Comparison of ENCODE assay signal across 1 cellular context in genomic region chr10:119349341-119349740, GRCh38.
TF ChIP-seq lines count a peak whose summit lies in the region.

No MANE protein-coding gene starts in this region.

TF ChIP-seq in IMR-90, 13 proteins besides CTCF, POLR2A, EP300 and RAD21 (continued from another document):
- TF ChIP-seq USF2 (IDR thresholded peaks at IDR 0.05; ENCODE audit: low read depth, low read length) (no peak), BHLHE40 (IDR thresholded peaks at IDR 0.05; ENCODE audit: low read depth, low read length) (no peak), SMC3 (IDR thresholded peaks at IDR 0.05; ENCODE audit: low read depth, low read length) (no peak), FOS (IDR thresholded peaks at IDR 0.05; ENCODE audit: low read depth, low read length) (no peak)
TF ChIP-seq in IMR-90: peak in this region for 0.
